1 cellular context compared by ENCODE assay signal in genomic region chr14:61280526-61281185, GRCh38.
TF ChIP-seq lines count a peak whose summit lies in the region.

No MANE protein-coding gene starts in this region.

TF ChIP-seq in IMR-90, 13 proteins besides CTCF, POLR2A, EP300 and RAD21 (continued from another document):
- TF ChIP-seq MAZ (IDR thresholded peaks at IDR 0.05; ENCODE audit: borderline replicate concordance, low read depth, low read length) (no peak), CEBPB (IDR thresholded peaks at IDR 0.05; ENCODE audit: low read depth, low read length) (no peak), CHD1 (IDR thresholded peaks at IDR 0.05; ENCODE audit: low read depth, low read length) (no peak), SMC3 (IDR thresholded peaks at IDR 0.05; ENCODE audit: low read depth, low read length) (no peak), MAFK (IDR thresholded peaks at IDR 0.05; ENCODE audit: low read depth, low read length) (no peak), FOS (IDR thresholded peaks at IDR 0.05; ENCODE audit: low read depth, low read length) (no peak)
